Comparison of ENCODE assay signal across 8 cellular contexts in the genomic region with DNA sequence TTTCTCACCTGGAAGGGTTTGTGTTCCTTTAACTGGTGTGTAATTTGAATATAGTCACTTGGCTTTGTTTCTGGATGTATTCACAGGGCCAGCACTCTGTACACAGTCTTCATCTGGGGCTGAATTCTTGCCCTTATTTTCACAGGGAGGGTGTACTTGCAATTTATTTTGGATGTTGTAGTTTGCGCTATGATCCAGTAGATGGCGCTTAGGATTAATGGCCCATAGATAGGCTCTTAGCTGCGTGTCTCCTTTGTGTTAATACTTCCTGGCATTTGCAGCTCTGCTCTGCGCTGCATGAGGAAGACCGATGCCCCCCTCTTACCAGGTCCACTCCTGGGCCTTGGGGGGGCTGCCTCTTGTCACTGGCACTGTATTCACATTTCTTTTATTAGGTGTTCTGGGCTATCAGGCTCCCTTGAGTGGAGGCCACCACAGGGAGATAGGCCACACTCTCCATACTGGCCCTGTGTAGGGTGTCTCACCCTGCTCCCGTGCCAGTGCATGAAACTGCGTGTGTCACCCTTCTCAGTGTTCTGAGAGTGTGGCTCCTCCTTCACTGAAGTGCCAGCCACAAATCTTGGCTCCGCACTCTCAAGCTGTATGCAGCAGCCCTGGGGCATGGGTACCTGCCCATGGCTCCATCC.
DNase-seq lines count a peak whose midpoint lies in the region; ATAC-seq, FAIRE-seq and TF ChIP-seq lines count a peak whose summit lies in the region.

No MANE protein-coding gene starts in this region.

- TF ChIP-seq RAD21 in SK-N-SH (IDR thresholded peaks at IDR 0.05; ENCODE audit: low read length), result peak; percentile 57

- CTCF ChIA-PET in SK-N-SH (lab: Yijun Ruan, JAX), result interaction anchor here (0.6 to 3.2 kb wide), 7 partner anchors 11 to 619 kb away, joined by 3 to 24 read pairs (median 3); no protein-coding TSS in a partner anchor

- peak; percentile 4 for DNase-seq in stimulated activated CD4-positive, alpha-beta T cell treated with anti-CD3 and anti-CD28 coated beads, Interleukin-15, amount 100 ng/mL, for 24 hours
- no peak for DNase-seq in stimulated activated CD4-positive, alpha-beta T cell treated with anti-CD3 and anti-CD28 coated beads, Interleukin-1b, Interleukin-23, amount 100 ng/mL, for 48 hours
- DNase-seq in HT-29 (ENCODE audit: low spot score) (peak; percentile 39), SK-N-SH (peak; percentile 28), germinal center (ENCODE audit: low spot score) (peak; percentile 5), spleen (no peak), RCC 7860 (ENCODE audit: low spot score) (no peak)

- H3K4me3 ChIP-seq in SK-N-SH (ENCODE audit: low read depth in 2 of 2, low read length in 1 of 2) (no peak overlapping the region), spleen (no peak overlapping the region)

- no peak for FAIRE-seq in RCC 7860 (lab: Jason Lieb, UNC)

- H3K36me3 ChIP-seq in SK-N-SH (replicated peaks in 1 of 2; ENCODE audit: control insufficient read depth in 1 of 2, insufficient read depth in 2 of 2, low read length in 1 of 2), result no peaks in the 10 kb centered on the region
- H3K36me3 ChIP-seq in spleen, result no peaks in the 10 kb centered on the region

- no peaks in the 10 kb centered on the region for H3K27me3 ChIP-seq in SK-N-SH (ENCODE audit: insufficient read depth)
- peaks cover 0 to 28% (median 0%) of the 10 kb centered on the region in 7 donors for H3K27me3 ChIP-seq in spleen (replicated peaks in 1 of 7)

- POLR2A ChIA-PET in SK-N-SH (lab: Yijun Ruan, JAX), result no interaction called here

- no peaks in the 10 kb centered on the region for H3K4me1 ChIP-seq in SK-N-SH (ENCODE audit: control insufficient read depth in 1 of 2, insufficient read depth in 2 of 2, low read depth in 1 of 2, low read length in 1 of 2)
- no peaks in the 10 kb centered on the region for H3K4me1 ChIP-seq in spleen

- 11% methylated on average over 8 of the region's 8 CpGs for WGBS in SK-N-SH (ENCODE audit: low lambda C conversion rate)
- WGBS in spleen, 5 donors, result 25 to 38% (median 29%) methylated on average over 7 to 8 of the region's 8 CpGs

- no peak for TF ChIP-seq POLR2A in spleen (IDR thresholded peaks at IDR 0.05)

- H3K9me3 ChIP-seq in SK-N-SH, result no peaks in the 10 kb centered on the region
- H3K9me3 ChIP-seq in spleen, result no peaks in the 10 kb centered on the region

- H3K4me2 ChIP-seq in SK-N-SH, result no peak overlapping the region

- peak; percentile 76 for TF ChIP-seq CTCF in SK-N-SH (IDR thresholded peaks at IDR 0.05)
- TF ChIP-seq CTCF in spleen (IDR thresholded peaks at IDR 0.05 in 8 of 11, conservative IDR thresholded peaks at IDR 0.05 in 3 of 11), result peak in 8 of 11 experiments; percentile 23 to 62 (median 46)

- no peak overlapping the region for H3K27ac ChIP-seq in SK-N-SH (ENCODE audit: low read depth in 2 of 2, low read length in 1 of 2)
- H3K27ac ChIP-seq in spleen, result no peak overlapping the region

- no peak for TF ChIP-seq EP300 in SK-N-SH (IDR thresholded peaks at IDR 0.05; ENCODE audit: borderline replicate concordance in 1 of 2, low read depth in 1 of 2, low read length in 1 of 2)

- H4K20me1 ChIP-seq in SK-N-SH (ENCODE audit: insufficient read depth), result 0 out of 2 replicates have a peak, but pooled peaks cover 3% of the 10 kb centered on the region

- H3K79me2 ChIP-seq in SK-N-SH (ENCODE audit: insufficient read depth), result no peaks in the 10 kb centered on the region

- H3F3A ChIP-seq in SK-N-SH (replicated peaks; ENCODE audit: insufficient read depth), result no peaks in the 10 kb centered on the region

- H3K9ac ChIP-seq in SK-N-SH, result no peak overlapping the region

- intact Hi-C loops in spleen (cut with DNase I; ENCODE audit: low total_unique reads), result loop anchor here (10.0 kb wide), 1 partner anchor 607 kb away; no protein-coding TSS in a partner anchor

- no peaks in the 10 kb centered on the region for H3K9me2 ChIP-seq in SK-N-SH

- ATAC-seq in GM21528 (IDR thresholded peaks at IDR 0.05; ENCODE audit: low FRiP score, unreplicated experiment), result peak; percentile 80

- no peak overlapping the region for H2AFZ ChIP-seq in SK-N-SH (ENCODE audit: low read depth)

TF ChIP-seq in SK-N-SH, 30 proteins besides CTCF, POLR2A, EP300 and RAD21:
- no peak for TF ChIP-seq MEF2A (IDR thresholded peaks at IDR 0.05; ENCODE audit: borderline replicate concordance, low read depth)
- TF ChIP-seq SMC3 (IDR thresholded peaks at IDR 0.05; ENCODE audit: low read depth, low read length), result peak; percentile 35
TF ChIP-seq in SK-N-SH: peak in this region for 1.

Comparison
In these comparisons a context has a peak if more than half of its experiments do, and no peak if none do; other contexts are left out.
1. DNase-seq: peak in stimulated activated CD4-positive, alpha-beta T cell treated with anti-CD3 and anti-CD28 coated beads, Interleukin-15, amount 100 ng/mL, for 24 hours (single experiment), HT-29 (single experiment), SK-N-SH (single experiment) and germinal center (single experiment); none in stimulated activated CD4-positive, alpha-beta T cell treated with anti-CD3 and anti-CD28 coated beads, Interleukin-1b, Interleukin-23, amount 100 ng/mL, for 48 hours (single experiment), spleen (single experiment) and RCC 7860 (single experiment).